In genomic region chr5:168706655-168707069, GRCh38 we compare ENCODE assay signal across 8 cellular contexts.
DNase-seq lines count a peak whose midpoint lies in the region; ATAC-seq and TF ChIP-seq lines count a peak whose summit lies in the region.

No MANE protein-coding gene starts in this region.

- no peaks in the 10 kb centered on the region for H3K27me3 ChIP-seq in Peyer's patch

- DNase-seq in AG08395 (ENCODE audit: low spot score) (peak; percentile 34), NCI-H748 (lab: John Stamatoyannopoulos, UW; ENCODE audit: unreplicated experiment) (peak; percentile 46), chondrocyte (ENCODE audit: low spot score) (no peak), medulla oblongata (ENCODE audit: extremely low spot score) (peak; percentile 76), NK-92 (lab: John Stamatoyannopoulos, UW; ENCODE audit: unreplicated experiment) (no peak), Peyer's patch (no peak)

- H3K4me3 ChIP-seq in GM12875 (ENCODE audit: low read depth, low read length) = no peak overlapping the region
- H3K4me3 ChIP-seq in Peyer's patch = no peak overlapping the region

- no peaks in the 10 kb centered on the region for H3K9me3 ChIP-seq in Peyer's patch

- H3K4me3 Mint-ChIP-seq in chondrocyte (ENCODE audit: unreplicated experiment) = no peak overlapping the region

- H3K4me1 Mint-ChIP-seq in chondrocyte (ENCODE audit: low read depth) = no peaks in the 10 kb centered on the region

- no peaks in the 10 kb centered on the region for H3K36me3 ChIP-seq in Peyer's patch

- ATAC-seq in GM21529 (IDR thresholded peaks at IDR 0.05; ENCODE audit: unreplicated experiment) = no peak

- H3K9me3 Mint-ChIP-seq in chondrocyte (ENCODE audit: low read depth) = no peaks in the 10 kb centered on the region

- TF ChIP-seq POLR2A in Peyer's patch (IDR thresholded peaks at IDR 0.05) = no peak

- no peak overlapping the region for H3K27ac ChIP-seq in Peyer's patch

- H3K4me1 ChIP-seq in Peyer's patch = no peaks in the 10 kb centered on the region

- TF ChIP-seq CTCF in GM12875 (IDR thresholded peaks at IDR 0.05; ENCODE audit: borderline replicate concordance, insufficient read depth, low read depth, low read length) (peak; percentile 60; the same call in 1 of the 2 replicates), chondrocyte (IDR thresholded peaks at IDR 0.05) (peak; percentile 78), Peyer's patch (IDR thresholded peaks at IDR 0.05) (peak in 3 of 6 experiments; percentile 29 to 38 (median 34))

- no peaks in the 10 kb centered on the region for H3K27me3 Mint-ChIP-seq in chondrocyte (ENCODE audit: low read depth)

- peaks cover 13% of the 10 kb centered on the region for H3K36me3 Mint-ChIP-seq in chondrocyte (ENCODE audit: low read depth)

- H3K27ac Mint-ChIP-seq in chondrocyte (ENCODE audit: unreplicated experiment) = no peak overlapping the region

Comparison
In these comparisons a context has a peak if more than half of its experiments do, and no peak if none do; other contexts are left out.
1. DNase-seq: peak in AG08395 (single experiment), NCI-H748 (single experiment) and medulla oblongata (single experiment); none in chondrocyte (single experiment), NK-92 (single experiment) and Peyer's patch (0 of 3).